In the genomic region with DNA sequence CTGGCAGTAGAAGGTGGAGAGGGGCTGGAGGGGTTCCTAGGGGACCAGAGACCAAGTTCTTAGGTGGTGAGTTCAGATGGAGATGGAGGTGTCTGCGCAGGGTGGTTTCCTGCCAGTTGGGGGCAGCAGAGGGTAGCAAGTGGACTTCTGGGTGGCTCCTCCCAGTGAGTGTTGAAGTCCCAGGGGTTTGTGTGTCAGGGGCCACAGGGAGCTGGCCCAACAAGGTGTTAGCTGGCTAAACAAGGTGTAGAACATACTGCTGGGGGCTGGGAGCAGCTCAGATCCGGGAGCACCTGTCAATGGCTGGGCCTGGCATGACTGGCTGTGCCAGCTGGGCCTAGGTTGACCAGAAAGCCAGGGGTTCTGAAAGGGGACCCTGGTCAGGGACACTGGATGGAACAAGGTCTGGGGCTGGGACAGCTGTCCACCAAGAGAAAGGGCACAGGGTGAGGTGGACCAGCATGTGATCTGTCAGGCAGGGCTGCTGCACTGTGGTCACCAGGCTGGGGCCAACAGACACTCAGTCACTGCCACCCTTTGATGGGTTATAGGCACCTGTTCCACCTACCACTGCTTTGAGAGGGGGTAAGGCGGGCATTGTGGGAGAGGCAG, we compare ENCODE assay signal across 8 cellular contexts. TPM values are rescaled to one million over a fixed set of nuclear protein-coding genes. Genes with fewer than 3 reads are reported as not detected.
DNase-seq lines count a peak whose midpoint lies in the region; ATAC-seq lines count a peak whose summit lies in the region.

No MANE protein-coding gene starts in this region.

- no peak overlapping the region for H3K56ac ChIP-seq in mesendoderm (ENCODE audit: low read length)

- no peaks in the 10 kb centered on the region for H3K27me3 ChIP-seq in mesendoderm (ENCODE audit: insufficient read depth, low read length, poor library complexity)

- H3K23ac ChIP-seq in mesendoderm (ENCODE audit: low read length): no peak overlapping the region

- H3K18ac ChIP-seq in mesendoderm (ENCODE audit: low read length): no peak overlapping the region

- no peak overlapping the region for H4K5ac ChIP-seq in mesendoderm (ENCODE audit: low read length)

- no peak overlapping the region for H3K4me2 ChIP-seq in mesendoderm (ENCODE audit: low read length)

- H3K4ac ChIP-seq in mesendoderm (ENCODE audit: low read depth, low read length): no peak overlapping the region

- peaks cover 2% of the 10 kb centered on the region for H3K4me1 ChIP-seq in mesendoderm (ENCODE audit: control insufficient read depth, low read depth, low read length)

- H3K4me3 Mint-ChIP-seq in activated CD4-positive, alpha-beta T cell treated with anti-CD3 and anti-CD28 coated beads, Interleukin-2, amount 10 ng/mL, durations not matched to agents 24 days and 14 days: no peak overlapping the region
- no peak overlapping the region for H3K4me3 Mint-ChIP-seq in effector memory CD8-positive, alpha-beta T cell
- no peak overlapping the region for H3K4me3 Mint-ChIP-seq in stimulated activated effector memory CD8-positive, alpha-beta T cell treated with anti-CD3 and anti-CD28 coated beads, Interleukin-12 subunit alpha, Interleukin-12 subunit beta, amount 100 ng/mL, for 72 hours

- H3K4me1 Mint-ChIP-seq in activated CD4-positive, alpha-beta T cell treated with anti-CD3 and anti-CD28 coated beads, Interleukin-2, amount 10 ng/mL, durations not matched to agents 24 days and 14 days: no peaks in the 10 kb centered on the region
- H3K4me1 Mint-ChIP-seq in effector memory CD8-positive, alpha-beta T cell (ENCODE audit: low read depth in 2 of 2): peaks cover 0 to 6% of the 10 kb centered on the region in 2 donors
- no peaks in the 10 kb centered on the region for H3K4me1 Mint-ChIP-seq in stimulated activated effector memory CD8-positive, alpha-beta T cell treated with anti-CD3 and anti-CD28 coated beads, Interleukin-12 subunit alpha, Interleukin-12 subunit beta, amount 100 ng/mL, for 72 hours

- no peak overlapping the region for H2BK15ac ChIP-seq in mesendoderm (replicated peaks; ENCODE audit: low read depth)

- ATAC-seq in effector memory CD8-positive, alpha-beta T cell (replicated peaks): peak; percentile 85
- peak; percentile 77 for ATAC-seq in stimulated activated effector memory CD8-positive, alpha-beta T cell treated with anti-CD3 and anti-CD28 coated beads, Interleukin-12 subunit alpha, Interleukin-12 subunit beta, amount 100 ng/mL, for 72 hours
- ATAC-seq in GM21717 (IDR thresholded peaks at IDR 0.05; ENCODE audit: unreplicated experiment): no peak

- H2BK5ac ChIP-seq in mesendoderm (ENCODE audit: low read length): no peak overlapping the region

- H3K79me2 ChIP-seq in mesendoderm (ENCODE audit: control insufficient read depth, insufficient read depth, low read length): no peaks in the 10 kb centered on the region

- peaks cover 10% of the 10 kb centered on the region for H3K79me1 ChIP-seq in mesendoderm (ENCODE audit: low read length)

- H3K9me3 Mint-ChIP-seq in activated CD4-positive, alpha-beta T cell treated with anti-CD3 and anti-CD28 coated beads, Interleukin-2, amount 10 ng/mL, durations not matched to agents 24 days and 14 days: no peaks in the 10 kb centered on the region
- no peaks in the 10 kb centered on the region for H3K9me3 Mint-ChIP-seq in effector memory CD8-positive, alpha-beta T cell
- no peaks in the 10 kb centered on the region for H3K9me3 Mint-ChIP-seq in stimulated activated effector memory CD8-positive, alpha-beta T cell treated with anti-CD3 and anti-CD28 coated beads, Interleukin-12 subunit alpha, Interleukin-12 subunit beta, amount 100 ng/mL, for 72 hours

- WGBS in mesendoderm (ENCODE audit: extremely low coverage, insufficient coverage, low lambda C conversion rate): no CpG with 5 or more reads among the region's 3 CpGs

- DNase-seq in Daoy (ENCODE audit: low read depth) (peak; percentile 81), H4 (ENCODE audit: low spot score) (peak; percentile 54), NCI-H2029 treated with DMSO at 0.1 percent for 48 hours (lab: John Stamatoyannopoulos, UW) (peak; percentile 53), mesendoderm (peak; percentile 85)
- peak; percentile 91 for DNase-seq in activated CD4-positive, alpha-beta T cell treated with anti-CD3 and anti-CD28 coated beads, Interleukin-2, amount 10 ng/mL, durations not matched to agents 24 days and 14 days
- DNase-seq in effector memory CD8-positive, alpha-beta T cell: peak; percentile 71 to 79 (median 71)
- DNase-seq in stimulated activated effector memory CD8-positive, alpha-beta T cell treated with anti-CD3 and anti-CD28 coated beads, Interleukin-12 subunit alpha, Interleukin-12 subunit beta, amount 100 ng/mL, for 72 hours (ENCODE audit: low spot score in 2 of 2): peak; percentile 70 to 89

- no peak overlapping the region for H3K9ac ChIP-seq in mesendoderm (ENCODE audit: low read length)

- no peak overlapping the region for H3K4me3 ChIP-seq in mesendoderm (ENCODE audit: low read length)

- no peak overlapping the region for H4K8ac ChIP-seq in mesendoderm (ENCODE audit: low read depth, low read length)

- no peak overlapping the region for H2AK5ac ChIP-seq in mesendoderm (ENCODE audit: low read length)

- no peaks in the 10 kb centered on the region for H3K36me3 ChIP-seq in mesendoderm (ENCODE audit: control insufficient read depth, insufficient read depth, low read length)

- intact Hi-C loops in activated CD4-positive, alpha-beta T cell treated with anti-CD3 and anti-CD28 coated beads, Interleukin-2, amount 10 ng/mL, durations not matched to agents 24 days and 14 days (cut with micrococcal nuclease): loop anchor here (1.0 to 10.0 kb wide), 2 partner anchors 142 to 305 kb away; no protein-coding TSS in a partner anchor

- H3K27ac Mint-ChIP-seq in activated CD4-positive, alpha-beta T cell treated with anti-CD3 and anti-CD28 coated beads, Interleukin-2, amount 10 ng/mL, durations not matched to agents 24 days and 14 days: no peak overlapping the region
- peak overlapping the region in 1 of 2 donors; percentile 23 for H3K27ac Mint-ChIP-seq in effector memory CD8-positive, alpha-beta T cell
- H3K27ac Mint-ChIP-seq in stimulated activated effector memory CD8-positive, alpha-beta T cell treated with anti-CD3 and anti-CD28 coated beads, Interleukin-12 subunit alpha, Interleukin-12 subunit beta, amount 100 ng/mL, for 72 hours: peak overlapping the region; percentile 66

- H3K27ac ChIP-seq in mesendoderm (ENCODE audit: low read depth, low read length): no peak overlapping the region

- H2BK120ac ChIP-seq in mesendoderm (ENCODE audit: low read depth, low read length): no peak overlapping the region

- H3K36me3 Mint-ChIP-seq in activated CD4-positive, alpha-beta T cell treated with anti-CD3 and anti-CD28 coated beads, Interleukin-2, amount 10 ng/mL, durations not matched to agents 24 days and 14 days (ENCODE audit: low read depth): no peaks in the 10 kb centered on the region
- no peaks in the 10 kb centered on the region for H3K36me3 Mint-ChIP-seq in effector memory CD8-positive, alpha-beta T cell (ENCODE audit: insufficient read depth)
- no peaks in the 10 kb centered on the region for H3K36me3 Mint-ChIP-seq in stimulated activated effector memory CD8-positive, alpha-beta T cell treated with anti-CD3 and anti-CD28 coated beads, Interleukin-12 subunit alpha, Interleukin-12 subunit beta, amount 100 ng/mL, for 72 hours

- H3K27me3 Mint-ChIP-seq in activated CD4-positive, alpha-beta T cell treated with anti-CD3 and anti-CD28 coated beads, Interleukin-2, amount 10 ng/mL, durations not matched to agents 24 days and 14 days: peaks cover 4% of the 10 kb centered on the region
- H3K27me3 Mint-ChIP-seq in effector memory CD8-positive, alpha-beta T cell: peaks cover 7 to 40% of the 10 kb centered on the region in 2 donors

RNA-seq across cellular contexts. Expression of a gene that starts 35.6 kb away (rescaled TPM):
- total RNA-seq in Daoy (2014; rRNA removed; shearing (Covaris generic)): 14.3 and 15.9 TPM in 2 replicates
- 5.3 and 8.4 TPM in 2 replicates for total RNA-seq in H4 (2014; rRNA removed; shearing (Covaris generic))
- not detected in 2 replicates for total RNA-seq in activated CD4-positive, alpha-beta T cell treated with anti-CD3 and anti-CD28 coated beads, Interleukin-2, amount 10 ng/mL, durations not matched to agents 24 days and 14 days
- polyA plus RNA-seq in mesendoderm (2013, experiment 1 of 2): 21.8 TPM
- polyA plus RNA-seq in mesendoderm (2013, experiment 2 of 2): 21.4 TPM
